Comparison of ENCODE assay signal across 10 cellular contexts in the genomic region with DNA sequence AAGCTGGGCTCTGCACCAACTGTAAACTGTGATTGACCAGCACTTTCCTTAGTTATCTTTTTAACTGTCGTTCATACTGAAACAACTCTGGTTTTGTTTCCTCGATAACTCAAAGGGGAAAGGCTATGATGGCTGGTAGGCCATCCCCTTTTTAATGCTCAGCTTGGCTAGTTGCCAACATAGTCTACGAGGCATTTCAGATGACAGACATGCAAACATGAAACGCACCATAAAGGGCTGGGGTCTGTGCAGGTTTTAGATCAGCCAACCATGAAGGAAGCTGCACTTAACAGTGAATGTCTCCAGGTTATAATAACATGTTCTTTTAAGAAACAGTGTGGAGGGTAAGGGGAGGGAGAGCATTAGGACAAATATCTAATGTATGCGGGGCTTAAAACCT.
DNase-seq lines count a peak whose midpoint lies in the region; ATAC-seq, FAIRE-seq and TF ChIP-seq lines count a peak whose summit lies in the region.
"Had no signal": no experiment of that assay in that cellular context is flagged by ENCODE, and none has a peak within 500 bp of the region (broad histone marks: within the 10 kb centered on the region; RNA-seq: fewer than 3 reads in every experiment).

No MANE protein-coding gene starts in this region.

- H3K4me1 ChIP-seq in OCI-LY7 (ENCODE audit: insufficient read depth, low read length, poor library complexity, severe bottlenecking) (peaks cover 61% of the 10 kb centered on the region), kidney (ENCODE audit: control insufficient read depth in 1 of 2, insufficient read depth in 1 of 2, low read depth in 1 of 2, low read length in 2 of 2) (no peaks in the 10 kb centered on the region)

- ATAC-seq in GM21515 (IDR thresholded peaks at IDR 0.05; ENCODE audit: unreplicated experiment) = peak; percentile 44

- H3K27ac ChIP-seq in OCI-LY7 (ENCODE audit: low read depth, low read length, poor library complexity, severe bottlenecking) = peak overlapping the region; percentile 96
- no peak overlapping the region for H3K27ac ChIP-seq in kidney (ENCODE audit: low read depth in 2 of 2, low read length in 2 of 2)

- H3K36me3 ChIP-seq in OCI-LY7 (ENCODE audit: insufficient read depth, low read length) (peaks cover 62% of the 10 kb centered on the region), kidney (ENCODE audit: control insufficient read depth in 1 of 2, insufficient read depth in 2 of 2, low read length in 2 of 2) (no peaks in the 10 kb centered on the region)

- POLR2A ChIA-PET in OCI-LY7 (lab: Charles Lee) = interaction anchor here (0.5 to 4.2 kb wide), 11 partner anchors 9 to 499 kb away, joined by 3 to 45 read pairs (median 4); no protein-coding TSS in a partner anchor

- intact Hi-C loops in OCI-LY7 (cut with micrococcal nuclease; ENCODE audit: unreplicated experiment) (loop anchor here (5.0 kb wide), 2 partner anchors 282 to 497 kb away; partner anchors contain the start of gene ARID1B), kidney (cut with DNase I) (no loop called here)

- H3K9me2 ChIP-seq in OCI-LY7 (ENCODE audit: insufficient read depth, low read length) = no peaks in the 10 kb centered on the region

- no peaks in the 10 kb centered on the region for H4K20me1 ChIP-seq in OCI-LY7 (ENCODE audit: insufficient read depth, low read length)

- DNase-seq in DMS79 treated with DMSO at 0.1 percent for 48 hours (lab: John Stamatoyannopoulos, UW) (peak; percentile 78), NAMALWA (ENCODE audit: low spot score) (peak; percentile 92), OCI-LY7 (ENCODE audit: low spot score) (peak; percentile 99), SIG-M5 treated with dmso at 0.1 percent for 504 hours (lab: John Stamatoyannopoulos, UW; ENCODE audit: unreplicated experiment) (no peak), DMS53 (lab: John Stamatoyannopoulos, UW) (no peak), kidney (no peak), glomerular visceral epithelial cell (ENCODE audit: extremely low spot score) (no peak)
- DNase-seq: islet precursor cell had no signal

- no peaks in the 10 kb centered on the region for H3K79me2 ChIP-seq in OCI-LY7 (ENCODE audit: insufficient read depth, low read depth, low read length)

- no peak overlapping the region for H2AFZ ChIP-seq in OCI-LY7 (ENCODE audit: low read length)

- CTCF ChIA-PET in OCI-LY7 (lab: Charles Lee; ENCODE audit: unreplicated experiment) = interaction anchor here (0.6 to 2.0 kb wide), 3 partner anchors 116 to 487 kb away, joined by 3 to 5 read pairs (median 4); no protein-coding TSS in a partner anchor

- BruUV-seq in OCI-LY7 (replicated peaks; lab: Mats Ljungman, UMichigan) = no TSS peak

- no peak overlapping the region for H3K9ac ChIP-seq in kidney (ENCODE audit: low read length in 2 of 2)

- H3K4me3 ChIP-seq in OCI-LY7 (ENCODE audit: low read depth, low read length, poor library complexity, severe bottlenecking) (peak overlapping the region; percentile 61), kidney (ENCODE audit: low read length in 2 of 2) (no peak overlapping the region)
- H3K4me3 ChIP-seq: GM12878 had no signal

- TF ChIP-seq CTCF in OCI-LY7 (conservative IDR thresholded peaks at IDR 0.05; ENCODE audit: low read length) = no peak
- TF ChIP-seq CTCF in kidney (IDR thresholded peaks at IDR 0.05; ENCODE audit: borderline replicate concordance, extremely low read depth, insufficient read depth) = no peak

- H3K9me3 ChIP-seq in OCI-LY7 (ENCODE audit: low read length) (peaks cover 39% of the 10 kb centered on the region), kidney (ENCODE audit: control insufficient read depth in 1 of 2, low read length in 2 of 2) (no peaks in the 10 kb centered on the region)

- H3K4me2 ChIP-seq in OCI-LY7 (ENCODE audit: low read length) = peak overlapping the region; percentile 80

- FAIRE-seq in kidney (lab: Jason Lieb, UNC) = no peak
- FAIRE-seq: GM12878 had no signal

Comparison
In these comparisons a context has a peak if more than half of its experiments do, and no peak if none do; other contexts are left out.
1. DNase-seq: peak in DMS79 treated with DMSO at 0.1 percent for 48 hours (single experiment), NAMALWA (single experiment) and OCI-LY7 (single experiment); none in SIG-M5 treated with dmso at 0.1 percent for 504 hours (single experiment), DMS53 (single experiment), kidney (single experiment) and glomerular visceral epithelial cell (single experiment).